ENCODE assay signal across 32 cellular contexts in genomic region chr1:29958271-29958670, GRCh38.
"Had no signal": no experiment of that assay in that cellular context is flagged by ENCODE, and none has a peak within 500 bp of the region (broad histone marks: within the 10 kb centered on the region; RNA-seq: fewer than 3 reads in every experiment).

No MANE protein-coding gene starts in this region.

- H3K27ac Mint-ChIP-seq: activated CD4-positive, alpha-beta memory T cell treated with anti-CD3 and anti-CD28 coated beads, Interleukin-2, amount 10 ng/mL, durations not matched to agents 7 days and 5 days; activated CD8-positive, alpha-beta memory T cell treated with anti-CD3 and anti-CD28 coated beads, Interleukin-2, amount 10 ng/mL, durations not matched to agents 7 days and 5 days; activated naive CD4-positive, alpha-beta T cell treated with anti-CD3 and anti-CD28 coated beads, Interleukin-2, amount 10 ng/mL, durations not matched to agents 7 days and 5 days; activated naive CD8-positive, alpha-beta T cell; activated naive CD8-positive, alpha-beta T cell treated with anti-CD3 and anti-CD28 coated beads, Interleukin-2, amount 50 U/mL, for 24 hours had no signal

- H3K4me1 Mint-ChIP-seq: activated CD4-positive, alpha-beta memory T cell treated with anti-CD3 and anti-CD28 coated beads, Interleukin-2, amount 10 ng/mL, durations not matched to agents 7 days and 5 days; activated naive CD4-positive, alpha-beta T cell treated with anti-CD3 and anti-CD28 coated beads, Interleukin-2, amount 10 ng/mL, durations not matched to agents 7 days and 5 days; activated naive CD8-positive, alpha-beta T cell treated with anti-CD3 and anti-CD28 coated beads, Interleukin-2, amount 50 U/mL, for 24 hours had no signal

- ATAC-seq: activated CD8-positive, alpha-beta memory T cell treated with anti-CD3 and anti-CD28 coated beads, Interleukin-2, amount 10 ng/mL, durations not matched to agents 7 days and 5 days; activated naive CD8-positive, alpha-beta T cell treated with anti-CD3 and anti-CD28 coated beads, Interleukin-2, amount 50 U/mL, for 24 hours had no signal

- DNase-seq: activated CD4-positive, alpha-beta memory T cell treated with anti-CD3 and anti-CD28 coated beads, Interleukin-2, amount 10 ng/mL, durations not matched to agents 7 days and 5 days; activated CD4-positive, alpha-beta T cell treated with anti-CD3 and anti-CD28 coated beads for 1 hour; activated CD4-positive, alpha-beta T cell treated with anti-CD3 and anti-CD28 coated beads for 48 hours; activated CD4-positive, CD25-positive, alpha-beta regulatory T cell; activated CD8-positive, alpha-beta memory T cell treated with anti-CD3 and anti-CD28 coated beads for 24 hours; activated CD8-positive, alpha-beta memory T cell treated with anti-CD3 and anti-CD28 coated beads, Interleukin-2, amount 10 ng/mL, durations not matched to agents 7 days and 5 days; activated CD8-positive, alpha-beta memory T cell treated with anti-CD3 and anti-CD28 coated beads, Interleukin-2, amount 50 U/mL, for 48 hours; activated effector memory CD4-positive, alpha-beta T cell treated with Interleukin-2 at 50 U/mL for 16 hours; activated naive CD4-positive, alpha-beta T cell treated with anti-CD3 and anti-CD28 coated beads, Interleukin-2, amount 10 ng/mL, durations not matched to agents 7 days and 5 days; activated naive CD8-positive, alpha-beta T cell treated with anti-CD3 and anti-CD28 coated beads, Interleukin-2, amount 50 U/mL, for 24 hours; activated T-cell treated with anti-CD3 and anti-CD28 coated beads, Interleukin-2, amount 50 U/mL, for 48 hours; anterior cingulate cortex; caudate nucleus; MM.1S; MV-4-11; NCI-H1092; NCI-H1436 treated with DMSO at 0.1 percent for 48 hours; NCI-H1694 treated with DMSO at 0.1 percent for 48 hours; NCI-H2029; NCI-H510A; NCI-H526; NCI-H748 treated with DMSO at 0.1 percent for 48 hours; OCI-M1; Right ventricle myocardium superior; SW 1271; T-helper 1 cell; T-helper 2 cell; T-helper 9 cell; WERI-Rb-1 had no signal

- H3K4me3 Mint-ChIP-seq: activated CD4-positive, alpha-beta memory T cell treated with anti-CD3 and anti-CD28 coated beads, Interleukin-2, amount 10 ng/mL, durations not matched to agents 7 days and 5 days; activated CD8-positive, alpha-beta memory T cell treated with anti-CD3 and anti-CD28 coated beads, Interleukin-2, amount 10 ng/mL, durations not matched to agents 7 days and 5 days; activated naive CD4-positive, alpha-beta T cell treated with anti-CD3 and anti-CD28 coated beads, Interleukin-2, amount 10 ng/mL, durations not matched to agents 7 days and 5 days; activated naive CD8-positive, alpha-beta T cell; activated naive CD8-positive, alpha-beta T cell treated with anti-CD3 and anti-CD28 coated beads, Interleukin-2, amount 50 U/mL, for 24 hours; brain had no signal

- H3K4me2 ChIP-seq: KMS-11 had no signal

- H3K27me3 Mint-ChIP-seq: activated CD8-positive, alpha-beta memory T cell treated with anti-CD3 and anti-CD28 coated beads, Interleukin-2, amount 10 ng/mL, durations not matched to agents 7 days and 5 days; activated naive CD4-positive, alpha-beta T cell treated with anti-CD3 and anti-CD28 coated beads, Interleukin-2, amount 10 ng/mL, durations not matched to agents 7 days and 5 days; activated naive CD8-positive, alpha-beta T cell had no signal

- H3K27ac ChIP-seq: KMS-11, WERI-Rb-1 had no signal

- H3K9me3 Mint-ChIP-seq: activated CD4-positive, alpha-beta memory T cell treated with anti-CD3 and anti-CD28 coated beads, Interleukin-2, amount 10 ng/mL, durations not matched to agents 7 days and 5 days; activated naive CD4-positive, alpha-beta T cell treated with anti-CD3 and anti-CD28 coated beads, Interleukin-2, amount 10 ng/mL, durations not matched to agents 7 days and 5 days; activated naive CD8-positive, alpha-beta T cell treated with anti-CD3 and anti-CD28 coated beads, Interleukin-2, amount 50 U/mL, for 24 hours had no signal

- H3K36me3 ChIP-seq: WERI-Rb-1 had no signal

- H3K36me3 Mint-ChIP-seq: activated CD8-positive, alpha-beta memory T cell treated with anti-CD3 and anti-CD28 coated beads, Interleukin-2, amount 10 ng/mL, durations not matched to agents 7 days and 5 days; activated naive CD4-positive, alpha-beta T cell treated with anti-CD3 and anti-CD28 coated beads, Interleukin-2, amount 10 ng/mL, durations not matched to agents 7 days and 5 days; activated naive CD8-positive, alpha-beta T cell; brain had no signal

- H3K9ac ChIP-seq: KMS-11 had no signal
